In the genomic region with DNA sequence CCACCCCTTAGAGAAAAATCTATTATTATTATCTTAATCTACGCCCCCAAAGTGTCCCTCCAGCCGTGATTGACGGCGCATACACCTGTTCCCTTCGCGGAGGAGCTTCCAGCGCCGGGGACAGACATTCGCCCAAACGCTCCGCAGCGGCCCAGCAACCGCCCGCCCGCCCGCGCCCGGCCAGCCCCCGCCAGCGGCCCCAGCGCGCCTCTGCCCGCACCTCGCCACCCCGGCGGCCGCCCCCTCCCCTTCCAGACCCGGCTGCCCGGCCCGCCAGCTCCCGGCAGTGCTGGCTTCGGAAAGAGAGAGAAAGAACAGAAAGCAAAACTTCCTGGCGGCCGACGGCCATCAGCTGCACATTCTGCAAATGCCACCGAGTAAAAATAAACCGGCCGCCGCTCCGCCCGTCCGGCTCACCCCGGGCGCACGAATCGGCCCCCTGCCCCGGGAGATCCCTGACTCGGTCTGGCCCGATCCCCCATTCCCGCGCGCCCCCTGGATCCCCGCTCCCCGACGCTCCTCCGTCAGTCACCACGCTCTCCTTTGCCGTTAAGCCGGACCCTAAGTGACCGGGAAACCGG, we compare ENCODE assay signal across 8 cellular contexts. TPM values are rescaled to one million over a fixed set of nuclear protein-coding genes. Genes with fewer than 3 reads are reported as not detected.
DNase-seq lines count a peak whose midpoint lies in the region; ATAC-seq and TF ChIP-seq lines count a peak whose summit lies in the region.

No MANE protein-coding gene starts in this region.

- H3K4me3 ChIP-seq in BJ (ENCODE audit: low read depth, low read length) (peak overlapping the region; percentile 40), cardiac fibroblast (replicated peaks in 1 of 2; ENCODE audit: low read depth in 2 of 2, low read length in 2 of 2) (peak overlapping the region; percentile 32 to 45), mesodermal cell (ENCODE audit: extremely low read depth, insufficient read depth, low read length, poor library complexity, severe bottlenecking) (peak overlapping the region; percentile 62)

- WGBS in mesodermal cell (ENCODE audit: insufficient coverage in 2 of 2), 2 experiments = 1% methylated on average over 20 to 40 of the region's 61 CpGs

- no peak for ATAC-seq in HG03159 (IDR thresholded peaks at IDR 0.05; ENCODE audit: unreplicated experiment)
- ATAC-seq in HG03175 (IDR thresholded peaks at IDR 0.05; ENCODE audit: unreplicated experiment) = no peak

- DNase-seq in BJ (ENCODE audit: low read depth) (no peak), HT-29 (ENCODE audit: low spot score) (peak; percentile 36), cardiac fibroblast (ENCODE audit: low read depth in 2 of 2) (peak in 1 of 2 donors; percentile 22), COLO829 (ENCODE audit: low spot score) (no peak), KBM-7 (no peak)

- peaks cover 15% of the 10 kb centered on the region for H3K4me1 ChIP-seq in mesodermal cell (ENCODE audit: control insufficient read depth, insufficient read depth, low read length, poor library complexity, severe bottlenecking)

- H3K36me3 ChIP-seq in BJ (ENCODE audit: control insufficient read depth, insufficient read depth, low read length) = no peaks in the 10 kb centered on the region
- H3K36me3 ChIP-seq in mesodermal cell (ENCODE audit: control insufficient read depth, insufficient read depth, low read length) = no peaks in the 10 kb centered on the region

- no peaks in the 10 kb centered on the region for H3K9me3 ChIP-seq in mesodermal cell (ENCODE audit: control insufficient read depth, low read length)

- peaks cover 41% of the 10 kb centered on the region for H3K27me3 ChIP-seq in BJ (ENCODE audit: control insufficient read depth, insufficient read depth, low read length)

- in situ Hi-C loops in KBM-7 (cut with MboI; ENCODE audit: low pct_unique_long_range_greater_than_20kb, low sequenced_read_pairs) = no loop called here

- POLR2A ChIA-PET in BJ (lab: Charles Lee) = no interaction called here

- CTCF ChIA-PET in BJ (lab: Yijun Ruan, JAX) = interaction anchor here (0.7 to 1.1 kb wide), 2 partner anchors 287 to 415 kb away, joined by 4 read pairs; no protein-coding TSS in a partner anchor

- TF ChIP-seq CTCF in BJ (IDR thresholded peaks at IDR 0.05; ENCODE audit: insufficient read depth, low read depth, low read length) = no peak
- no peak for TF ChIP-seq CTCF in cardiac fibroblast (IDR thresholded peaks at IDR 0.05; ENCODE audit: low read depth, low read length)

- H3K27ac ChIP-seq in mesodermal cell (ENCODE audit: low read depth, low read length, severe bottlenecking) = no peak overlapping the region

RNA-seq across cellular contexts. Expression of a gene that starts 1.6 kb away (rescaled TPM):
- 0.26 and 0.64 TPM in 2 replicates for polyA plus RNA-seq in BJ (2011; rRNA removed)
- 0.31 and 0.81 TPM in 2 replicates for polyA minus RNA-seq in BJ (2011; rRNA and poly(A)+ RNA removed)
- 28.6 and 39.0 TPM in 2 replicates for total RNA-seq in HT-29 (2014; rRNA removed; shearing (Covaris generic))
- polyA plus RNA-seq in mesodermal cell (2013, experiment 1 of 2) = 7.6 TPM
- polyA plus RNA-seq in mesodermal cell (2013, experiment 2 of 2) = 6.6 TPM
